Comparison of ENCODE assay signal across 20 cellular contexts in genomic region chr10:130500251-130501000, GRCh38.
DNase-seq lines count a peak whose midpoint lies in the region; ATAC-seq, FAIRE-seq and TF ChIP-seq lines count a peak whose summit lies in the region.
"Had no signal": no experiment of that assay in that cellular context is flagged by ENCODE, and none has a peak within 500 bp of the region (broad histone marks: within the 10 kb centered on the region; RNA-seq: fewer than 3 reads in every experiment).

No MANE protein-coding gene starts in this region.

- H3K9ac ChIP-seq in neuronal stem cell (ENCODE audit: low read depth, low read length, poor library complexity): no peak overlapping the region
- H3K9ac ChIP-seq: KMS-11 had no signal

- no peak overlapping the region for H3K4ac ChIP-seq in neuronal stem cell (ENCODE audit: low read length)

- no peak overlapping the region for H3K18ac ChIP-seq in neuronal stem cell (ENCODE audit: low read length)

- peaks cover 0 to 2% of the 10 kb centered on the region in 2 donors for H3K9me3 ChIP-seq in neuronal stem cell (replicated peaks in 1 of 2; ENCODE audit: control insufficient read depth in 2 of 2, insufficient read depth in 1 of 2, low read depth in 1 of 2, low read length in 2 of 2)

- H2BK120ac ChIP-seq in neuronal stem cell (ENCODE audit: low read depth, low read length): no peak overlapping the region

- no peak overlapping the region for H3K27ac ChIP-seq in neuronal stem cell (replicated peaks; ENCODE audit: low read length)
- H3K27ac ChIP-seq: HL-60, KMS-11, PC-9 had no signal

- H3K4me3 Mint-ChIP-seq in chondrocyte (ENCODE audit: unreplicated experiment) (no peak overlapping the region), type B pancreatic cell (no peak overlapping the region)
- H3K4me3 Mint-ChIP-seq: CD4-positive, CD25-positive, alpha-beta regulatory T cell; IgD-negative memory B cell had no signal

- H2AK5ac ChIP-seq in neuronal stem cell (ENCODE audit: low read depth, low read length): peak overlapping the region; percentile 26

- no peaks in the 10 kb centered on the region for H3K27me3 Mint-ChIP-seq in chondrocyte (ENCODE audit: low read depth)
- H3K27me3 Mint-ChIP-seq in type B pancreatic cell: peaks cover 42% of the 10 kb centered on the region
- H3K27me3 Mint-ChIP-seq: CD4-positive, CD25-positive, alpha-beta regulatory T cell; IgD-negative memory B cell had no signal

- no peak for TF ChIP-seq CTCF in chondrocyte (IDR thresholded peaks at IDR 0.05)
- no peak for TF ChIP-seq CTCF in type B pancreatic cell (conservative IDR thresholded peaks at IDR 0.05)

- H2AFZ ChIP-seq in neuronal stem cell (ENCODE audit: low read length): no peak overlapping the region
- H2AFZ ChIP-seq: PC-9 had no signal

- H3K4me1 Mint-ChIP-seq in chondrocyte (ENCODE audit: low read depth) (no peaks in the 10 kb centered on the region), type B pancreatic cell (ENCODE audit: unreplicated experiment) (no peaks in the 10 kb centered on the region)
- H3K4me1 Mint-ChIP-seq: CD4-positive, CD25-positive, alpha-beta regulatory T cell; IgD-negative memory B cell had no signal

- no peaks in the 10 kb centered on the region for H3K27me3 ChIP-seq in neuronal stem cell (ENCODE audit: control insufficient read depth in 3 of 3, insufficient read depth in 3 of 3, low read depth in 1 of 3, low read length in 3 of 3)

- peak; percentile 51 for DNase-seq in activated effector memory CD4-positive, alpha-beta T cell treated with anti-CD3 and anti-CD28 coated beads, Interleukin-2, amount 50 U/mL, for 16 hours
- no peak for DNase-seq in activated effector memory CD4-positive, alpha-beta T cell treated with Interleukin-2 at 50 U/mL for 16 hours
- DNase-seq in chondrocyte (ENCODE audit: low spot score) (peak; percentile 54), neuronal stem cell (ENCODE audit: low spot score) (no peak), type B pancreatic cell (ENCODE audit: extremely low spot score, unreplicated experiment) (peak; percentile 47), frontal cortex (ENCODE audit: low spot score in 2 of 2) (no peak)
- DNase-seq: CD4-positive, CD25-positive, alpha-beta regulatory T cell; DMS153; DND-41; MM.1S; NCI-H2029; NCI-H446 treated with DMSO at 0.1 percent for 48 hours; NCI-H526; NCI-H82; PC-9 had no signal

- no peak overlapping the region for H2BK12ac ChIP-seq in neuronal stem cell (ENCODE audit: low read length)

- no peak overlapping the region for H4K8ac ChIP-seq in neuronal stem cell (ENCODE audit: low read depth, low read length)

- H3K14ac ChIP-seq in neuronal stem cell (ENCODE audit: low read length): no peak overlapping the region

- FAIRE-seq in frontal cortex (lab: Jason Lieb, UNC): no peak

- H3K4me3 ChIP-seq in neuronal stem cell (ENCODE audit: low read length in 2 of 2): no peak overlapping the region
- H3K4me3 ChIP-seq: PC-9 had no signal

- no peaks in the 10 kb centered on the region for H3K36me3 ChIP-seq in neuronal stem cell (replicated peaks in 1 of 2; ENCODE audit: control insufficient read depth in 2 of 2, insufficient read depth in 2 of 2, low read length in 2 of 2)

- peak overlapping the region; percentile 43 for H3K23ac ChIP-seq in neuronal stem cell (ENCODE audit: low read depth, low read length, poor library complexity)

- ATAC-seq in HG02759 (IDR thresholded peaks at IDR 0.05; ENCODE audit: unreplicated experiment): no peak
- ATAC-seq: Right ventricle myocardium inferior had no signal

- WGBS in neuronal stem cell (ENCODE audit: extremely low coverage in 2 of 2, insufficient read length in 2 of 2, insufficient replicate concordance in 1 of 2), 2 donors: no CpG with 5 or more reads among the region's 11 CpGs

- H3K4me1 ChIP-seq in neuronal stem cell (ENCODE audit: control insufficient read depth in 2 of 2, insufficient read depth in 1 of 2, low read depth in 1 of 2, low read length in 2 of 2): no peaks in the 10 kb centered on the region

- H3K9me3 Mint-ChIP-seq in chondrocyte (ENCODE audit: low read depth): peaks cover 60% of the 10 kb centered on the region
- H3K9me3 Mint-ChIP-seq in type B pancreatic cell: peaks cover 8% of the 10 kb centered on the region
- H3K9me3 Mint-ChIP-seq: CD4-positive, CD25-positive, alpha-beta regulatory T cell had no signal

- H3K4me2 ChIP-seq in neuronal stem cell (ENCODE audit: insufficient read depth, low read length, poor library complexity, severe bottlenecking): no peak overlapping the region
- H3K4me2 ChIP-seq: KMS-11, PC-9 had no signal

- no peak overlapping the region for H2BK15ac ChIP-seq in neuronal stem cell (ENCODE audit: low read length)

- H3K36me3 Mint-ChIP-seq in chondrocyte (ENCODE audit: low read depth) (no peaks in the 10 kb centered on the region), type B pancreatic cell (no peaks in the 10 kb centered on the region)
- H3K36me3 Mint-ChIP-seq: CD4-positive, CD25-positive, alpha-beta regulatory T cell; IgD-negative memory B cell had no signal

- H3K27ac Mint-ChIP-seq in chondrocyte (ENCODE audit: unreplicated experiment): no peak overlapping the region
- no peak overlapping the region for H3K27ac Mint-ChIP-seq in type B pancreatic cell
- H3K27ac Mint-ChIP-seq: CD4-positive, CD25-positive, alpha-beta regulatory T cell; IgD-negative memory B cell had no signal

- H4K91ac ChIP-seq in neuronal stem cell (ENCODE audit: low read depth, low read length, poor library complexity): no peak overlapping the region

- no peak overlapping the region for H2BK5ac ChIP-seq in neuronal stem cell (ENCODE audit: low read length)

- no peaks in the 10 kb centered on the region for H3K79me1 ChIP-seq in neuronal stem cell (ENCODE audit: low read depth, low read length)

Comparison
In these comparisons a context has a peak if more than half of its experiments do, and no peak if none do; other contexts are left out.
1. DNase-seq: peak in activated effector memory CD4-positive, alpha-beta T cell treated with anti-CD3 and anti-CD28 coated beads, Interleukin-2, amount 50 U/mL, for 16 hours (single experiment), chondrocyte (single experiment) and type B pancreatic cell (single experiment); none in activated effector memory CD4-positive, alpha-beta T cell treated with Interleukin-2 at 50 U/mL for 16 hours (single experiment), neuronal stem cell (single experiment) and frontal cortex (0 of 2).